Comparison of ENCODE assay signal across 18 cellular contexts in the genomic region with DNA sequence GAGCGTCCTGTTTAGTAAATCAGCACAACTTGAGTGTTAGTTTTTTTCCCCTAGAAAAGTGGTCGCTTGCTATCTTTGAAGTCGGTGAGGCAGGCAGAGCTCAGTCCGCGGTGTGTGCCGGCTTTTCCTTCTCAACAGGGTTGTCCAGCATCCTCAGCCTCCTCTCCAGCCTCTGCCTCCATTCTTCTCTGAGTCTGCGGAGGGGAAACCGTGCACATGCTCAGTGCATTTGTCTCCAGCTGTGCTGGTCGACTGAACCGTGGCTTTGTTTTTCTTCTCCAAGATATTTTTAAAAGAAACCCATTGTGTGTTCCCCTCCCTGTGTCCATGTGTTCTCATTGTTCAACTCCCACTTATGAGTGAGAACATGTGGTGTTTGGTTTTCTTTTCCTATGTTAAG. TPM values are rescaled to one million over a fixed set of nuclear protein-coding genes. Genes with fewer than 3 reads are reported as not detected.
A peak's percentile ranks its signal among the peaks of the same experiment; 100 is the strongest.
DNase-seq lines count a peak whose midpoint lies in the region; ATAC-seq and TF ChIP-seq lines count a peak whose summit lies in the region.
"Had no signal": no experiment of that assay in that cellular context is flagged by ENCODE, and none has a peak within 500 bp of the region (broad histone marks: within the 10 kb centered on the region; RNA-seq: fewer than 3 reads in every experiment).

No MANE protein-coding gene starts in this region.

- no peak for TF ChIP-seq CTCF in thyroid gland (IDR thresholded peaks at IDR 0.05)

- no peaks in the 10 kb centered on the region for H3K36me3 Mint-ChIP-seq in stimulated activated memory B cell treated with anti-CD40 and anti-IgM and Interleukin-4, amounts not matched to agents 10 μg/mL and 1 μg/mL and 100 μg/mL, for 72 hours
- H3K36me3 Mint-ChIP-seq: CD8-positive, alpha-beta memory T cell had no signal

- ATAC-seq in stimulated activated memory B cell treated with anti-CD40 and anti-IgM and Interleukin-4, amounts not matched to agents 10 μg/mL and 1 μg/mL and 100 μg/mL, for 72 hours = no peak

- no peaks in the 10 kb centered on the region for H3K9me3 ChIP-seq in thyroid gland
- H3K9me3 ChIP-seq: SJSA1 had no signal

- peaks cover 14% of the 10 kb centered on the region for H3K27me3 Mint-ChIP-seq in stimulated activated memory B cell treated with anti-CD40 and anti-IgM and Interleukin-4, amounts not matched to agents 10 μg/mL and 1 μg/mL and 100 μg/mL, for 72 hours

- DNase-seq in amygdala (lab: John Stamatoyannopoulos, UW) = peak in 37 of 56 donors; percentile 12 to 77 (median 40)
- DNase-seq in hippocampal formation (lab: John Stamatoyannopoulos, UW) = peak; percentile 73 to 74
- peak in 42 of 56 donors; percentile 9 to 78 (median 46) for DNase-seq in nucleus accumbens (lab: John Stamatoyannopoulos, UW)
- peak; percentile 35 to 43 for DNase-seq in thyroid gland
- DNase-seq in NAMALWA (ENCODE audit: low spot score) = no peak
- no peak for DNase-seq in GOT3 (lab: John Stamatoyannopoulos, UW)
- DNase-seq: CD8-positive, alpha-beta memory T cell; DMS79; HFFc6; NCI-H1048; NCI-H146; NCI-H2081 treated with DMSO at 0.1 percent for 48 hours; NCI-H510A treated with DMSO at 0.1 percent for 48 hours had no signal

- H3K27ac Mint-ChIP-seq in stimulated activated memory B cell treated with anti-CD40 and anti-IgM and Interleukin-4, amounts not matched to agents 10 μg/mL and 1 μg/mL and 100 μg/mL, for 72 hours = no peak overlapping the region
- H3K27ac Mint-ChIP-seq: CD8-positive, alpha-beta memory T cell; HFFc6 had no signal

- no peak overlapping the region for H3K27ac ChIP-seq in thyroid gland
- H3K27ac ChIP-seq: KMS-11, SJSA1 had no signal

- intact Hi-C loops in thyroid gland (cut with DNase I) = no loop called here

- H3K4me3 ChIP-seq in thyroid gland (replicated peaks in 1 of 3) = no peak overlapping the region
- H3K4me3 ChIP-seq: SJSA1 had no signal

- H3K4me3 Mint-ChIP-seq in stimulated activated memory B cell treated with anti-CD40 and anti-IgM and Interleukin-4, amounts not matched to agents 10 μg/mL and 1 μg/mL and 100 μg/mL, for 72 hours = no peak overlapping the region
- H3K4me3 Mint-ChIP-seq: CD8-positive, alpha-beta memory T cell; HFFc6 had no signal

- peaks cover 10% of the 10 kb centered on the region for H3K4me1 Mint-ChIP-seq in stimulated activated memory B cell treated with anti-CD40 and anti-IgM and Interleukin-4, amounts not matched to agents 10 μg/mL and 1 μg/mL and 100 μg/mL, for 72 hours
- H3K4me1 Mint-ChIP-seq: CD8-positive, alpha-beta memory T cell had no signal

- no peak for TF ChIP-seq POLR2A in thyroid gland (IDR thresholded peaks at IDR 0.05)

- no peaks in the 10 kb centered on the region for H3K27me3 ChIP-seq in thyroid gland
- H3K27me3 ChIP-seq: SJSA1 had no signal

- peaks cover 9 to 12% of the 10 kb centered on the region in 2 donors for H3K4me1 ChIP-seq in thyroid gland

- 46 to 48% methylated on average over 10 of the region's 10 CpGs for WGBS in thyroid gland, 2 donors

- H3K36me3 ChIP-seq in thyroid gland = no peaks in the 10 kb centered on the region
- H3K36me3 ChIP-seq: SJSA1 had no signal

- no peaks in the 10 kb centered on the region for H3K9me3 Mint-ChIP-seq in stimulated activated memory B cell treated with anti-CD40 and anti-IgM and Interleukin-4, amounts not matched to agents 10 μg/mL and 1 μg/mL and 100 μg/mL, for 72 hours
- H3K9me3 Mint-ChIP-seq: CD8-positive, alpha-beta memory T cell; HFFc6 had no signal

RNA-seq across cellular contexts. Expression of gene FAM240B, which starts 25.3 kb away (rescaled TPM):
- total RNA-seq in thyroid gland = not detected
- total RNA-seq: CD8-positive, alpha-beta memory T cell; H4; HFFc6; M059J; SJSA1 had no signal

Comparison
In these comparisons a context has a peak if more than half of its experiments do, and no peak if none do; other contexts are left out.
1. DNase-seq: peak in amygdala (37 of 56), hippocampal formation (2 of 2), nucleus accumbens (42 of 56) and thyroid gland (2 of 2); none in NAMALWA (single experiment) and GOT3 (single experiment).